ENCODE assay signal across 1 cellular context in genomic region chr15:52462806-52463360, GRCh38.
TF ChIP-seq lines count a peak whose summit lies in the region.

No MANE protein-coding gene starts in this region.

TF ChIP-seq in neural cell, 6 proteins besides CTCF, POLR2A, EP300 and RAD21:
- TF ChIP-seq REST (IDR thresholded peaks at IDR 0.05; ENCODE audit: borderline replicate concordance) (peak; percentile 49), POLR2AphosphoS5 (IDR thresholded peaks at IDR 0.05) (peak; percentile 76), SMC3 (conservative IDR thresholded peaks at IDR 0.05; ENCODE audit: poor library complexity) (no peak), EZH2 (IDR thresholded peaks at IDR 0.05; ENCODE audit: borderline replicate concordance, insufficient read depth, low read length, poor library complexity, severe bottlenecking) (no peak)
TF ChIP-seq in neural cell: peak in this region for 2.
